19 cellular contexts compared by ENCODE assay signal in the genomic region with DNA sequence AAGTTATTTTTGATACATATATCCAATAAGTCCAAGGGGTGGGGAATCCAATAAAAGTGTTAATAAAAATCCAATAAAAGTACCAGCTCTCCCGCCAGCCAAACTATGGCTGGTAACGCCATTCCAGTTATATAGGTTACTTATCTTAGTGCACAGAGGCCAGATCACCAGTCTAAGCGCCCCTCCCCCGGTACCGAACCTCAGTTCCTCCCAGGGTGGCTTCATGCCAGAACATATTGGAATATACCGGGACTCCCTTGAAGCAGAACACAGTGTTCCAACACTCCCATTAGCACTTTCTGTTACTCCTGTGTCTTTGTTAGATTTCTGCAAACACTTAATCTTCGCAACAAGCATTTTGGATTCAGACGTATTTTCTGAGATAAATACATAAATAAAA.
"Had no signal": no experiment of that assay in that cellular context is flagged by ENCODE, and none has a peak within 500 bp of the region (broad histone marks: within the 10 kb centered on the region; RNA-seq: fewer than 3 reads in every experiment).

No MANE protein-coding gene starts in this region.

- H3K27ac Mint-ChIP-seq: activated naive CD8-positive, alpha-beta T cell treated with anti-CD3 and anti-CD28 coated beads for 36 hours; progenitor cell of endocrine pancreas had no signal

- H3K27me3 Mint-ChIP-seq: activated naive CD8-positive, alpha-beta T cell treated with anti-CD3 and anti-CD28 coated beads for 36 hours; progenitor cell of endocrine pancreas; T-helper 17 cell had no signal

- H3K36me3 ChIP-seq: breast epithelium had no signal

- H3K36me3 Mint-ChIP-seq: natural killer cell had no signal

- H3K9me3 Mint-ChIP-seq: natural killer cell had no signal

- H3K4me3 ChIP-seq: breast epithelium, coronary artery, spleen, tibial artery had no signal

- H3K27ac ChIP-seq: breast epithelium, coronary artery, epithelial cell of prostate, tibial artery had no signal

- DNase-seq: activated CD4-positive, alpha-beta T cell treated with anti-CD3 and anti-CD28 coated beads, Interleukin-2, amount 50 U/mL, for 1 hour; activated CD4-positive, CD25-positive, alpha-beta regulatory T cell treated with anti-CD3 and anti-CD28 coated beads, Interleukin-2, amount 50 U/mL, for 72 hours; activated CD8-positive, alpha-beta memory T cell treated with anti-CD3 and anti-CD28 coated beads, Interleukin-2, amount 50 U/mL, for 4 hours; activated naive CD4-positive, alpha-beta T cell; activated naive CD8-positive, alpha-beta T cell treated with anti-CD3 and anti-CD28 coated beads for 36 hours; activated T-cell treated with anti-CD3 and anti-CD28 coated beads, Interleukin-2, amount 50 U/mL, for 4 hours; cerebellar nuclear complex; kidney; natural killer cell; retina; spleen; stimulated activated CD4-positive, alpha-beta T cell treated with anti-CD3 and anti-CD28 coated beads, Interleukin-4, amount 100 ng/mL, for 1 hour; stimulated activated naive CD4-positive, alpha-beta T cell; T-helper 17 cell had no signal

- H3K27me3 ChIP-seq: breast epithelium, spleen, tibial artery had no signal

- FAIRE-seq: kidney had no signal

- H3K4me3 Mint-ChIP-seq: activated naive CD8-positive, alpha-beta T cell treated with anti-CD3 and anti-CD28 coated beads for 36 hours; activated T-cell treated with anti-CD3 and anti-CD28 coated beads, Interleukin-2, amount 50 U/mL, for 4 hours; natural killer cell; T-helper 17 cell had no signal

- H3K4me1 ChIP-seq: breast epithelium had no signal

- H3K9me3 ChIP-seq: breast epithelium, tibial artery had no signal

- ATAC-seq: activated T-cell treated with anti-CD3 and anti-CD28 coated beads, Interleukin-2, amount 50 U/mL, for 4 hours; T-helper 17 cell had no signal
